In the genomic region with DNA sequence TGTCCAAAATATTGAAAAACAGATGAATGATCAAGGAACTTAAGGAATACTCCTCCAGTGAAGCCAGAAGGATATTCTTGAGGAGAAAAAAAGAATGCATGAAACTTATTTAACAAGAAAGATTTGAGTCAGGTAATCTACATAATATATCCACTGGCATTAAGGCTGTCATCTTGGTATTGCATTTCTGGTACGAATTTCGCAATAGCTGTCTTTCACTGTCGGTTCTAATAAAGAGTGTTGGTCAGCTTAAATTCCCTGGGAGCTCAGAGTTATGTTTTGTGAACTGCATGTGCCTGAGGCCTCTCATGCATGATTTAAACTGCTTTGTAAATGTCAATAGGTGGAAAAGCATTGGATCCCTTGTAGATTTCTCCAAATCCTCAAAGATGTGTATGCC, we compare ENCODE assay signal across 19 cellular contexts.
"Had no signal": no experiment of that assay in that cellular context is flagged by ENCODE, and none has a peak within 500 bp of the region (broad histone marks: within the 10 kb centered on the region; RNA-seq: fewer than 3 reads in every experiment).

No MANE protein-coding gene starts in this region.

- H3K27ac ChIP-seq: gastroesophageal sphincter, neutrophil, suprapubic skin, upper lobe of left lung had no signal

- H3K4me1 ChIP-seq: suprapubic skin, upper lobe of left lung had no signal

- H3K4me3 ChIP-seq: gastroesophageal sphincter, lung, mucosa of descending colon, suprapubic skin, upper lobe of left lung had no signal

- H3K36me3 ChIP-seq: gastroesophageal sphincter, neutrophil, suprapubic skin, upper lobe of left lung had no signal

- DNase-seq: activated CD4-positive, alpha-beta T cell treated with anti-CD3 and anti-CD28 coated beads, Interleukin-2, amount 50 U/mL, for 48 hours; activated CD4-positive, CD25-positive, alpha-beta regulatory T cell treated with anti-CD3 and anti-CD28 coated beads, Interleukin-2, amount 50 U/mL, for 72 hours; activated CD8-positive, alpha-beta memory T cell treated with anti-CD3 and anti-CD28 coated beads, Interleukin-2, amount 10 ng/mL, durations not matched to agents 7 days and 5 days; activated effector memory CD4-positive, alpha-beta T cell treated with anti-CD3 and anti-CD28 coated beads, Interleukin-2, amount 50 U/mL, for 16 hours; activated T-cell treated with anti-CD3 and anti-CD28 coated beads, Interleukin-2, amount 50 U/mL, for 24 hours; anterior cingulate cortex; effector CD4-positive, alpha-beta T cell; mucosa of descending colon; naive thymus-derived CD8-positive, alpha-beta T cell; posterior cingulate gyrus; right cardiac atrium; stimulated activated CD4-positive, alpha-beta T cell treated with anti-CD3 and anti-CD28 coated beads, Interleukin-2, amount 100 ng/mL, for 24 hours; stimulated activated naive B cell treated with anti-CD40 and anti-IgM and Interleukin-4, amounts not matched to agents 10 μg/mL and 1 μg/mL and 100 μg/mL, for 72 hours; SW 1271; upper lobe of left lung had no signal

- H3K9me3 ChIP-seq: gastroesophageal sphincter, mucosa of descending colon, neutrophil, suprapubic skin, upper lobe of left lung had no signal

- H3K27me3 ChIP-seq: gastroesophageal sphincter, neutrophil, suprapubic skin, upper lobe of left lung had no signal
